In the genomic region with DNA sequence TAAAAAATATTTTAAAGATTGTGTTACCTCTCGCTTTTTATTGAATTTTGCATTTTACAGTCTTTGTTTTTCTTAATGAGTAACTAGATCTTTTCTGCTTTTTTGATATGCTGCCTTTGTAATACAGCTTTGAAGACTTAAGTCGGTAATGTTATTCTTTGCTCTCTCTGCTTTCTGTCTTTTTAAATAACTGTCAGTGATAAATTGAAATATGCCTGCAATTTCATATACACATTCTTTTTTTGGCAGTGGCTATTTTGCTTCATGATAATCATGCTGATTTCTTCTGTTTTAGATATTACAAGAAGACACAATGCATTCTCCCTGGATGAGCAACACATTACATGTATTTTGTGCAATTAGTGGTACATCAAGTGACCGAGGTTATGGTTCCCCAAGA, we compare ENCODE assay signal across 30 cellular contexts. TPM values are rescaled to one million over a fixed set of nuclear protein-coding genes. Genes with fewer than 3 reads are reported as not detected.
"Had no signal": no experiment of that assay in that cellular context is flagged by ENCODE, and none has a peak within 500 bp of the region (broad histone marks: within the 10 kb centered on the region; RNA-seq: fewer than 3 reads in every experiment).

No MANE protein-coding gene starts in this region.

- H3K4me1 Mint-ChIP-seq: activated naive CD4-positive, alpha-beta T cell treated with anti-CD3 and anti-CD28 coated beads, Interleukin-2, amount 10 ng/mL, durations not matched to agents 7 days and 5 days; endodermal cell had no signal

- H3K27ac Mint-ChIP-seq: activated CD4-positive, alpha-beta memory T cell treated with anti-CD3 and anti-CD28 coated beads, Interleukin-2, amount 10 ng/mL, durations not matched to agents 7 days and 5 days; activated CD4-positive, alpha-beta T cell treated with anti-CD3 and anti-CD28 coated beads, Interleukin-2, amount 10 ng/mL, durations not matched to agents 7 days and 5 days; activated naive CD4-positive, alpha-beta T cell treated with anti-CD3 and anti-CD28 coated beads, Interleukin-2, amount 10 ng/mL, durations not matched to agents 7 days and 5 days; activated naive CD4-positive, alpha-beta T cell treated with anti-CD3 and anti-CD28 coated beads, Interleukin-2, amount 50 U/mL, for 72 hours; activated naive CD8-positive, alpha-beta T cell treated with anti-CD3 and anti-CD28 coated beads, Interleukin-2, amount 10 ng/mL, durations not matched to agents 7 days and 5 days; activated T-cell treated with anti-CD3 and anti-CD28 coated beads, Interleukin-2, amount 50 U/mL, for 24 hours; activated T-cell treated with anti-CD3 and anti-CD28 coated beads, Interleukin-2, amount 50 U/mL, for 72 hours; dendritic cell treated with granulocyte-macrophage colony-stimulating factor and Interleukin-4, amounts not matched to agents 40 ng/mL and 50 ng/mL, for 4 days; endodermal cell had no signal

- H3K4me3 Mint-ChIP-seq: activated CD4-positive, alpha-beta memory T cell treated with anti-CD3 and anti-CD28 coated beads, Interleukin-2, amount 10 ng/mL, durations not matched to agents 7 days and 5 days; activated CD4-positive, alpha-beta T cell treated with anti-CD3 and anti-CD28 coated beads, Interleukin-2, amount 10 ng/mL, durations not matched to agents 7 days and 5 days; activated naive CD4-positive, alpha-beta T cell treated with anti-CD3 and anti-CD28 coated beads, Interleukin-2, amount 10 ng/mL, durations not matched to agents 7 days and 5 days; activated naive CD8-positive, alpha-beta T cell treated with anti-CD3 and anti-CD28 coated beads, Interleukin-2, amount 10 ng/mL, durations not matched to agents 7 days and 5 days; activated T-cell treated with anti-CD3 and anti-CD28 coated beads, Interleukin-2, amount 50 U/mL, for 24 hours; activated T-cell treated with anti-CD3 and anti-CD28 coated beads, Interleukin-2, amount 50 U/mL, for 72 hours; dendritic cell treated with granulocyte-macrophage colony-stimulating factor and Interleukin-4, amounts not matched to agents 40 ng/mL and 50 ng/mL, for 4 days; endodermal cell had no signal

- H3K9me3 Mint-ChIP-seq: activated CD4-positive, alpha-beta memory T cell treated with anti-CD3 and anti-CD28 coated beads, Interleukin-2, amount 10 ng/mL, durations not matched to agents 7 days and 5 days; activated CD4-positive, alpha-beta T cell treated with anti-CD3 and anti-CD28 coated beads, Interleukin-2, amount 10 ng/mL, durations not matched to agents 7 days and 5 days; activated naive CD4-positive, alpha-beta T cell treated with anti-CD3 and anti-CD28 coated beads, Interleukin-2, amount 10 ng/mL, durations not matched to agents 7 days and 5 days; activated naive CD8-positive, alpha-beta T cell treated with anti-CD3 and anti-CD28 coated beads, Interleukin-2, amount 10 ng/mL, durations not matched to agents 7 days and 5 days; activated T-cell treated with anti-CD3 and anti-CD28 coated beads, Interleukin-2, amount 50 U/mL, for 24 hours; activated T-cell treated with anti-CD3 and anti-CD28 coated beads, Interleukin-2, amount 50 U/mL, for 72 hours; dendritic cell treated with granulocyte-macrophage colony-stimulating factor and Interleukin-4, amounts not matched to agents 40 ng/mL and 50 ng/mL, for 4 days had no signal

- H3K36me3 ChIP-seq: brain microvascular endothelial cell had no signal

- ATAC-seq: activated naive CD4-positive, alpha-beta T cell treated with anti-CD3 and anti-CD28 coated beads, Interleukin-2, amount 50 U/mL, for 72 hours; activated T-cell treated with anti-CD3 and anti-CD28 coated beads, Interleukin-2, amount 50 U/mL, for 72 hours had no signal

- H3K27me3 Mint-ChIP-seq: activated CD4-positive, alpha-beta memory T cell treated with anti-CD3 and anti-CD28 coated beads, Interleukin-2, amount 10 ng/mL, durations not matched to agents 7 days and 5 days; activated CD4-positive, alpha-beta T cell treated with anti-CD3 and anti-CD28 coated beads, Interleukin-2, amount 10 ng/mL, durations not matched to agents 7 days and 5 days; activated naive CD4-positive, alpha-beta T cell treated with anti-CD3 and anti-CD28 coated beads, Interleukin-2, amount 10 ng/mL, durations not matched to agents 7 days and 5 days; activated naive CD8-positive, alpha-beta T cell treated with anti-CD3 and anti-CD28 coated beads, Interleukin-2, amount 10 ng/mL, durations not matched to agents 7 days and 5 days; activated T-cell treated with anti-CD3 and anti-CD28 coated beads, Interleukin-2, amount 50 U/mL, for 24 hours; dendritic cell treated with granulocyte-macrophage colony-stimulating factor and Interleukin-4, amounts not matched to agents 40 ng/mL and 50 ng/mL, for 4 days had no signal

- DNase-seq: activated CD4-positive, alpha-beta memory T cell treated with anti-CD3 and anti-CD28 coated beads, Interleukin-2, amount 10 ng/mL, durations not matched to agents 7 days and 5 days; activated CD4-positive, alpha-beta T cell treated with anti-CD3 and anti-CD28 coated beads for 1 hour; activated CD4-positive, alpha-beta T cell treated with anti-CD3 and anti-CD28 coated beads for 4 hours; activated CD4-positive, alpha-beta T cell treated with anti-CD3 and anti-CD28 coated beads, Interleukin-2, amount 10 ng/mL, durations not matched to agents 7 days and 5 days; activated CD4-positive, alpha-beta T cell treated with anti-CD3 and anti-CD28 coated beads, Interleukin-2, amount 50 U/mL, for 4 hours; activated CD8-positive, alpha-beta memory T cell treated with anti-CD3 and anti-CD28 coated beads, Interleukin-2, amount 50 U/mL, for 48 hours; activated gamma-delta T cell; activated naive CD4-positive, alpha-beta T cell; activated naive CD4-positive, alpha-beta T cell treated with anti-CD3 and anti-CD28 coated beads, Interleukin-2, amount 10 ng/mL, durations not matched to agents 7 days and 5 days; activated naive CD8-positive, alpha-beta T cell treated with anti-CD3 and anti-CD28 coated beads, Interleukin-2, amount 10 ng/mL, durations not matched to agents 7 days and 5 days; activated T-cell treated with anti-CD3 and anti-CD28 coated beads for 4 hours; activated T-cell treated with anti-CD3 and anti-CD28 coated beads, Interleukin-2, amount 50 U/mL, for 24 hours; activated T-cell treated with anti-CD3 and anti-CD28 coated beads, Interleukin-2, amount 50 U/mL, for 72 hours; amniotic stem cell; anterior cingulate cortex; brain microvascular endothelial cell; caudate nucleus; cerebellar nuclear complex; dorsolateral prefrontal cortex; effector memory CD4-positive, alpha-beta T cell; endodermal cell; erythroblast; foreskin fibroblast; head of caudate nucleus; hippocampal formation; T-helper 2 cell had no signal

- H3K4me3 ChIP-seq: coronary artery, dorsolateral prefrontal cortex, esophagus muscularis mucosa had no signal

- H3K27ac ChIP-seq: brain microvascular endothelial cell, coronary artery, dorsolateral prefrontal cortex, esophagus muscularis mucosa had no signal

- H3K9me3 ChIP-seq: esophagus muscularis mucosa had no signal

- H3K27me3 ChIP-seq: brain microvascular endothelial cell had no signal

RNA-seq across cellular contexts. Expression of a gene that starts 42.0 kb away (rescaled TPM):
- total RNA-seq: activated CD4-positive, alpha-beta memory T cell treated with anti-CD3 and anti-CD28 coated beads, Interleukin-2, amount 10 ng/mL, durations not matched to agents 7 days and 5 days had no signal
